1 cellular context compared by ENCODE assay signal in genomic region chr3:14784087-14784596, GRCh38.
TF ChIP-seq lines count a peak whose summit lies in the region.

No MANE protein-coding gene starts in this region.

TF ChIP-seq in WTC11, 78 proteins besides CTCF, POLR2A, EP300 and RAD21 (continued from another document):
- TF ChIP-seq HMGA2 (CRISPR knock-in tag; IDR thresholded peaks at IDR 0.05) (no peak), ZNF121 (CRISPR knock-in tag; IDR thresholded peaks at IDR 0.05) (no peak), ELF4 (CRISPR knock-in tag; IDR thresholded peaks at IDR 0.05; ENCODE audit: low read depth) (no peak), EMX1 (CRISPR knock-in tag; IDR thresholded peaks at IDR 0.05) (no peak), SOX15 (CRISPR knock-in tag; IDR thresholded peaks at IDR 0.05) (no peak)
- TF ChIP-seq, protein P1, sequence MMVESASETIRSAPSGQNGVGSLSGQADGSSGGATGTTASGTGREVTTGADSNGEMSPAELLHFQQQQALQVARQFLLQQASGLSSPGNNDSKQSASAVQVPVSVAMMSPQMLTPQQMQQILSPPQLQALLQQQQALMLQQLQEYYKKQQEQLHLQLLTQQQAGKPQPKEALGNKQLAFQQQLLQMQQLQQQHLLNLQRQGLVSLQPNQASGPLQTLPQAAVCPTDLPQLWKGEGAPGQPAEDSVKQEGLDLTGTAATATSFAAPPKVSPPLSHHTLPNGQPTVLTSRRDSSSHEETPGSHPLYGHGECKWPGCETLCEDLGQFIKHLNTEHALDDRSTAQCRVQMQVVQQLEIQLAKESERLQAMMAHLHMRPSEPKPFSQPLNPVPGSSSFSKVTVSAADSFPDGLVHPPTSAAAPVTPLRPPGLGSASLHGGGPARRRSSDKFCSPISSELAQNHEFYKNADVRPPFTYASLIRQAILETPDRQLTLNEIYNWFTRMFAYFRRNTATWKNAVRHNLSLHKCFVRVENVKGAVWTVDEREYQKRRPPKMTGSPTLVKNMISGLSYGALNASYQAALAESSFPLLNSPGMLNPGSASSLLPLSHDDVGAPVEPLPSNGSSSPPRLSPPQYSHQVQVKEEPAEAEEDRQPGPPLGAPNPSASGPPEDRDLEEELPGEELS (CRISPR knock-in tag; IDR thresholded peaks at IDR 0.05) = no peak
- TF ChIP-seq, protein P2, sequence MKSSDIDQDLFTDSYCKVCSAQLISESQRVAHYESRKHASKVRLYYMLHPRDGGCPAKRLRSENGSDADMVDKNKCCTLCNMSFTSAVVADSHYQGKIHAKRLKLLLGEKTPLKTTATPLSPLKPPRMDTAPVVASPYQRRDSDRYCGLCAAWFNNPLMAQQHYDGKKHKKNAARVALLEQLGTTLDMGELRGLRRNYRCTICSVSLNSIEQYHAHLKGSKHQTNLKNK (CRISPR knock-in tag; IDR thresholded peaks at IDR 0.05) = no peak
TF ChIP-seq in WTC11: peak in this region for 0.
